ENCODE assay signal across 31 cellular contexts in genomic region chr6:9690388-9690787, GRCh38.
"Had no signal": no experiment of that assay in that cellular context is flagged by ENCODE, and none has a peak within 500 bp of the region (broad histone marks: within the 10 kb centered on the region; RNA-seq: fewer than 3 reads in every experiment).

No MANE protein-coding gene starts in this region.

- H3K9me3 ChIP-seq: neutrophil, ovary, suprapubic skin, thoracic aorta, tibial artery, upper lobe of right lung had no signal

- H3K27ac ChIP-seq: left lung, neural progenitor cell, neutrophil, ovary, sigmoid colon, spleen, suprapubic skin, thoracic aorta, tibial artery, upper lobe of right lung had no signal

- H3K27ac Mint-ChIP-seq: mesothelial cell of epicardium; naive B cell; natural killer cell; nephron progenitor cell; neural progenitor cell; progenitor cell of endocrine pancreas; stimulated activated effector memory CD8-positive, alpha-beta T cell treated with anti-CD3 and anti-CD28 coated beads, Interleukin-12 subunit alpha, Interleukin-12 subunit beta, amount 100 ng/mL, for 72 hours; stimulated activated naive CD8-positive, alpha-beta T cell treated with anti-CD3 and anti-CD28 coated beads, Interleukin-15, Interleukin-2, amounts not matched to agents 100 ng/mL and 50 ng/mL, for 24 hours had no signal

- H3K27me3 Mint-ChIP-seq: naive B cell; progenitor cell of endocrine pancreas; stimulated activated naive CD8-positive, alpha-beta T cell treated with anti-CD3 and anti-CD28 coated beads, Interleukin-15, Interleukin-2, amounts not matched to agents 100 ng/mL and 50 ng/mL, for 24 hours had no signal

- H3K27me3 ChIP-seq: left lung, neural progenitor cell, neutrophil, ovary, sigmoid colon, spleen, suprapubic skin, tibial artery, upper lobe of right lung had no signal

- DNase-seq: hippocampal formation; kidney glomerular epithelial cell; left cardiac atrium; left lung; mesendoderm; naive B cell; natural killer cell; nephron progenitor cell; occipital lobe; ovary; retina; right cardiac atrium; sigmoid colon; small intestine; spleen; stimulated activated CD4-positive, alpha-beta T cell treated with anti-CD3 and anti-CD28 coated beads, Interleukin-4, amount 100 ng/mL, for 24 hours; stimulated activated naive CD4-positive, alpha-beta T cell; tibial artery; trophoblast cell; upper lobe of right lung had no signal

- ATAC-seq: left cardiac atrium; left lung; natural killer cell; right cardiac atrium; stimulated activated effector memory CD8-positive, alpha-beta T cell treated with anti-CD3 and anti-CD28 coated beads, Interleukin-12 subunit alpha, Interleukin-12 subunit beta, amount 100 ng/mL, for 72 hours; upper lobe of right lung had no signal

- H3K4me1 Mint-ChIP-seq: mesothelial cell of epicardium; naive B cell; natural killer cell; nephron progenitor cell; neural progenitor cell; stimulated activated effector memory CD8-positive, alpha-beta T cell treated with anti-CD3 and anti-CD28 coated beads, Interleukin-12 subunit alpha, Interleukin-12 subunit beta, amount 100 ng/mL, for 72 hours had no signal

- H2AFZ ChIP-seq: neural progenitor cell had no signal

- H3K36me3 ChIP-seq: left lung, neural progenitor cell, neutrophil, ovary, sigmoid colon, spleen, suprapubic skin, thoracic aorta, tibial artery, upper lobe of right lung had no signal

- H3K4me3 ChIP-seq: left lung, lung, neural progenitor cell, ovary, sigmoid colon, spleen, suprapubic skin, thoracic aorta, tibial artery, upper lobe of right lung had no signal

- H3K36me3 Mint-ChIP-seq: mesothelial cell of epicardium; naive B cell; natural killer cell; neural progenitor cell; stimulated activated effector memory CD8-positive, alpha-beta T cell treated with anti-CD3 and anti-CD28 coated beads, Interleukin-12 subunit alpha, Interleukin-12 subunit beta, amount 100 ng/mL, for 72 hours had no signal

- H3K9me3 Mint-ChIP-seq: stimulated activated effector memory CD8-positive, alpha-beta T cell treated with anti-CD3 and anti-CD28 coated beads, Interleukin-12 subunit alpha, Interleukin-12 subunit beta, amount 100 ng/mL, for 72 hours; stimulated activated naive CD8-positive, alpha-beta T cell treated with anti-CD3 and anti-CD28 coated beads, Interleukin-15, Interleukin-2, amounts not matched to agents 100 ng/mL and 50 ng/mL, for 24 hours had no signal

- H3K4me2 ChIP-seq: neural progenitor cell had no signal

- FAIRE-seq: keratinocyte, urothelium cell line had no signal

- H3K4me3 Mint-ChIP-seq: mesothelial cell of epicardium; naive B cell; natural killer cell; nephron progenitor cell; neural progenitor cell; stimulated activated effector memory CD8-positive, alpha-beta T cell treated with anti-CD3 and anti-CD28 coated beads, Interleukin-12 subunit alpha, Interleukin-12 subunit beta, amount 100 ng/mL, for 72 hours; stimulated activated naive CD8-positive, alpha-beta T cell treated with anti-CD3 and anti-CD28 coated beads, Interleukin-15, Interleukin-2, amounts not matched to agents 100 ng/mL and 50 ng/mL, for 24 hours had no signal

- H3K4me1 ChIP-seq: left lung, neural progenitor cell, sigmoid colon, spleen, suprapubic skin, tibial artery, upper lobe of right lung had no signal
